In genomic region chr2:184197413-184197812, GRCh38 we compare ENCODE assay signal across 23 cellular contexts.
DNase-seq lines count a peak whose midpoint lies in the region; ATAC-seq, FAIRE-seq and TF ChIP-seq lines count a peak whose summit lies in the region.
"Had no signal": no experiment of that assay in that cellular context is flagged by ENCODE, and none has a peak within 500 bp of the region (broad histone marks: within the 10 kb centered on the region; RNA-seq: fewer than 3 reads in every experiment).

No MANE protein-coding gene starts in this region.

- H3K79me2 ChIP-seq in GM23338 (replicated peaks; ENCODE audit: insufficient read depth) = no peaks in the 10 kb centered on the region
- H3K79me2 ChIP-seq in OCI-LY1 (ENCODE audit: insufficient read depth, low read length) = no peaks in the 10 kb centered on the region
- no peaks in the 10 kb centered on the region for H3K79me2 ChIP-seq in H1 (ENCODE audit: control insufficient read depth in 1 of 2, insufficient read depth in 2 of 2, low read length in 2 of 2)
- no peaks in the 10 kb centered on the region for H3K79me2 ChIP-seq in mesendoderm (ENCODE audit: control insufficient read depth, insufficient read depth, low read length)

- H3K27ac Mint-ChIP-seq in GM23338 = peak overlapping the region; percentile 67; the same call in 1 of the 2 replicates
- no peak overlapping the region for H3K27ac Mint-ChIP-seq in activated T-cell treated with anti-CD3 and anti-CD28 coated beads, Interleukin-2, amount 50 U/mL, for 72 hours
- H3K27ac Mint-ChIP-seq: B cell; CD4-positive, CD25-positive, alpha-beta regulatory T cell; CD8-positive, alpha-beta T cell had no signal

- POLR2A ChIA-PET in H1 (lab: Charles Lee; ENCODE audit: partially characterized antibody) = no interaction called here

- ATAC-seq in GM23338 (peak; percentile 65), GM18907 (IDR thresholded peaks at IDR 0.05; ENCODE audit: unreplicated experiment) (no peak), HG02981 (IDR thresholded peaks at IDR 0.05; ENCODE audit: unreplicated experiment) (no peak)
- ATAC-seq in activated T-cell treated with anti-CD3 and anti-CD28 coated beads, Interleukin-2, amount 50 U/mL, for 72 hours (replicated peaks in 1 of 2) = no peak
- ATAC-seq: CD8-positive, alpha-beta T cell; HCT116 had no signal

- no peak overlapping the region for H2AK5ac ChIP-seq in H1 (ENCODE audit: low read depth, low read length)
- H2AK5ac ChIP-seq in mesendoderm (ENCODE audit: low read length) = no peak overlapping the region

- no peaks in the 10 kb centered on the region for H3K9me3 Mint-ChIP-seq in GM23338
- H3K9me3 Mint-ChIP-seq in activated T-cell treated with anti-CD3 and anti-CD28 coated beads, Interleukin-2, amount 50 U/mL, for 72 hours = peaks cover 0 to 1% of the 10 kb centered on the region in 2 donors
- H3K9me3 Mint-ChIP-seq: CD8-positive, alpha-beta T cell; H9 had no signal

- no peak for DNase-seq in GM23338 (ENCODE audit: low spot score)
- DNase-seq in H1 (ENCODE audit: low read depth in 1 of 2, low spot score in 2 of 2) = no peak
- no peak for DNase-seq in mesendoderm
- no peak for DNase-seq in activated T-cell treated with anti-CD3 and anti-CD28 coated beads, Interleukin-2, amount 50 U/mL, for 72 hours
- no peak for DNase-seq in GM13976 (ENCODE audit: low spot score)
- DNase-seq: Caco-2; CD4-positive, CD25-positive, alpha-beta regulatory T cell; CD8-positive, alpha-beta T cell; DMS153; DND-41; H9 had no signal

- H4K8ac ChIP-seq in H1 (ENCODE audit: extremely low read depth, insufficient read depth, low read length) (no peak overlapping the region), mesendoderm (ENCODE audit: low read depth, low read length) (no peak overlapping the region)

- H3K56ac ChIP-seq in H1 (replicated peaks; ENCODE audit: insufficient read length, low read depth, low read length) (no peak overlapping the region), mesendoderm (ENCODE audit: low read length) (no peak overlapping the region)

- no peak for FAIRE-seq in H1 (lab: Jason Lieb, UNC)
- FAIRE-seq: A204.1, G401.6, GM12892, GM18507 had no signal

- H3K9me2 ChIP-seq in GM23338 (ENCODE audit: insufficient read depth) (no peaks in the 10 kb centered on the region), OCI-LY1 (ENCODE audit: low read depth, low read length) (no peaks in the 10 kb centered on the region)

- H3K18ac ChIP-seq in H1 (ENCODE audit: extremely low read depth, low read length) (no peak overlapping the region), mesendoderm (ENCODE audit: low read length) (peak overlapping the region; percentile 51)

- no peaks in the 10 kb centered on the region for H3K27me3 ChIP-seq in GM23338 (ENCODE audit: insufficient read depth)
- no peaks in the 10 kb centered on the region for H3K27me3 ChIP-seq in OCI-LY1 (ENCODE audit: insufficient read depth, low read length)
- no peaks in the 10 kb centered on the region for H3K27me3 ChIP-seq in H1 (replicated peaks in 1 of 4; ENCODE audit: control insufficient read depth in 3 of 4, extremely low read depth in 1 of 4, insufficient read depth in 3 of 4, low read length in 3 of 4)
- H3K27me3 ChIP-seq in mesendoderm (ENCODE audit: insufficient read depth, low read length, poor library complexity) = no peaks in the 10 kb centered on the region
- H3K27me3 ChIP-seq: BLaER1 had no signal

- 66% methylated on average over 5 of the region's 5 CpGs; no CpG with 5 or more reads in 1 of the 2 experiments for WGBS in H1 (ENCODE audit: extremely low coverage in 1 of 2, insufficient coverage in 1 of 2, insufficient read length in 1 of 2, insufficient replicate concordance in 2 of 2, low coverage in 1 of 2, low lambda C conversion rate in 2 of 2, missing lambda C conversion rate in 1 of 2), 2 experiments
- no CpG with 5 or more reads among the region's 5 CpGs for WGBS in mesendoderm (ENCODE audit: extremely low coverage, insufficient coverage, low lambda C conversion rate)

- no peak overlapping the region for H3K4me3 Mint-ChIP-seq in GM23338
- no peak overlapping the region for H3K4me3 Mint-ChIP-seq in activated T-cell treated with anti-CD3 and anti-CD28 coated beads, Interleukin-2, amount 50 U/mL, for 72 hours
- H3K4me3 Mint-ChIP-seq: B cell; CD4-positive, CD25-positive, alpha-beta regulatory T cell; CD8-positive, alpha-beta T cell; H9 had no signal

- H4K20me1 ChIP-seq in GM23338 (replicated peaks; ENCODE audit: insufficient read depth) (no peaks in the 10 kb centered on the region), OCI-LY1 (ENCODE audit: insufficient read depth, low read length) (no peaks in the 10 kb centered on the region), H1 (replicated peaks in 1 of 2; ENCODE audit: control insufficient read depth in 1 of 2, insufficient read depth in 2 of 2, low read length in 2 of 2) (no peaks in the 10 kb centered on the region)
- H4K20me1 ChIP-seq: BLaER1 had no signal

- H4K5ac ChIP-seq in H1 (ENCODE audit: insufficient read length, low read depth, low read length) (no peak overlapping the region), mesendoderm (ENCODE audit: low read length) (no peak overlapping the region)

- H3K4ac ChIP-seq in H1 (replicated peaks; ENCODE audit: insufficient read length, low read depth, low read length) (no peak overlapping the region), mesendoderm (ENCODE audit: low read depth, low read length) (peak overlapping the region; percentile 81)

- H3K9ac ChIP-seq in OCI-LY1 (ENCODE audit: low read length) (no peak overlapping the region), H1 (replicated peaks in 1 of 4; ENCODE audit: extremely low read depth in 1 of 4, low read depth in 3 of 4, low read length in 3 of 4) (no peak overlapping the region), mesendoderm (ENCODE audit: low read length) (no peak overlapping the region)
- H3K9ac ChIP-seq: BLaER1 had no signal

- H3K23ac ChIP-seq in H1 (ENCODE audit: insufficient read length) (no peak overlapping the region), mesendoderm (ENCODE audit: low read length) (no peak overlapping the region)

- H3K36me3 Mint-ChIP-seq in GM23338 (ENCODE audit: low read depth) = no peaks in the 10 kb centered on the region
- H3K36me3 Mint-ChIP-seq in activated T-cell treated with anti-CD3 and anti-CD28 coated beads, Interleukin-2, amount 50 U/mL, for 72 hours (ENCODE audit: insufficient read depth in 2 of 2) = no peaks in the 10 kb centered on the region
- H3K36me3 Mint-ChIP-seq: CD4-positive, CD25-positive, alpha-beta regulatory T cell; CD8-positive, alpha-beta T cell had no signal

- no peaks in the 10 kb centered on the region for H3F3A ChIP-seq in GM23338 (replicated peaks; ENCODE audit: low read depth)
- H3F3A ChIP-seq in OCI-LY1 (ENCODE audit: insufficient read depth, low read length) = 0 out of 2 replicates have a peak, but pooled peaks cover 3% of the 10 kb centered on the region

- H3K36me3 ChIP-seq in GM23338 (ENCODE audit: insufficient read depth) (no peaks in the 10 kb centered on the region), OCI-LY1 (ENCODE audit: insufficient read depth, low read length) (no peaks in the 10 kb centered on the region), H1 (ENCODE audit: control insufficient read depth in 2 of 4, insufficient read depth in 4 of 4, low read length in 3 of 4) (no peaks in the 10 kb centered on the region), mesendoderm (ENCODE audit: control insufficient read depth, insufficient read depth, low read length) (no peaks in the 10 kb centered on the region)
- H3K36me3 ChIP-seq: BLaER1 had no signal

- H3K4me1 ChIP-seq in GM23338 (ENCODE audit: insufficient read depth) (peaks cover 15% of the 10 kb centered on the region; the same call in 1 of the 2 replicates), OCI-LY1 (ENCODE audit: insufficient read depth, low read length, severe bottlenecking) (peaks cover 7% of the 10 kb centered on the region), H1 (replicated peaks in 1 of 4; ENCODE audit: control insufficient read depth in 3 of 4, insufficient read depth in 4 of 4, low read length in 3 of 4) (peaks cover 0 to 9% (median 0%) of the 10 kb centered on the region in 4 experiments; a peak in 2 of 7 replicates), mesendoderm (ENCODE audit: control insufficient read depth, low read depth, low read length) (no peaks in the 10 kb centered on the region)
- H3K4me1 ChIP-seq: BLaER1, Caco-2 had no signal

- no peak overlapping the region for H3K27ac ChIP-seq in GM23338 (ENCODE audit: low read depth)
- no peak overlapping the region for H3K27ac ChIP-seq in OCI-LY1 (ENCODE audit: low read depth, low read length, poor library complexity, severe bottlenecking)
- H3K27ac ChIP-seq in H1 (ENCODE audit: low read depth, low read length) = no peak overlapping the region
- H3K27ac ChIP-seq in mesendoderm (ENCODE audit: low read depth, low read length) = no peak overlapping the region
- H3K27ac ChIP-seq: 22Rv1, BLaER1, C4-2B had no signal

- no peaks in the 10 kb centered on the region for H3K9me3 ChIP-seq in OCI-LY1 (ENCODE audit: low read length)
- H3K9me3 ChIP-seq in H1 (ENCODE audit: insufficient read depth in 2 of 2, low read depth in 1 of 2, low read length in 1 of 2) = no peaks in the 10 kb centered on the region
- H3K9me3 ChIP-seq: BLaER1, Caco-2 had no signal

- H3K4me2 ChIP-seq in GM23338 = peak overlapping the region; percentile 33; the same call in 1 of the 2 replicates
- H3K4me2 ChIP-seq in OCI-LY1 (ENCODE audit: low read length) = no peak overlapping the region
- peak overlapping the region in 1 of 2 experiments; percentile 34; a peak in 1 of 4 replicates for H3K4me2 ChIP-seq in H1 (ENCODE audit: insufficient read depth in 1 of 2, low read depth in 2 of 2, low read length in 2 of 2)
- H3K4me2 ChIP-seq in mesendoderm (ENCODE audit: low read length) = no peak overlapping the region
- H3K4me2 ChIP-seq: BLaER1 had no signal

- H2BK12ac ChIP-seq in H1 (ENCODE audit: low read depth, low read length) = no peak overlapping the region

- H3K79me1 ChIP-seq in H1 (ENCODE audit: low read depth, low read length) (no peaks in the 10 kb centered on the region), mesendoderm (ENCODE audit: low read length) (no peaks in the 10 kb centered on the region)

- no peak for TF ChIP-seq RAD21 in H1 (IDR thresholded peaks at IDR 0.05 in 1 of 2, conservative IDR thresholded peaks at IDR 0.05 in 1 of 2; ENCODE audit: low read depth in 2 of 2, low read length in 2 of 2)

- no peak overlapping the region for H2AFZ ChIP-seq in GM23338
- peak overlapping the region; percentile 90; the same call in 1 of the 2 replicates for H2AFZ ChIP-seq in OCI-LY1 (ENCODE audit: low read length)
- H2AFZ ChIP-seq in H1 (ENCODE audit: low read length) = no peak overlapping the region

- H2BK5ac ChIP-seq in H1 (ENCODE audit: low read depth, low read length) = peak overlapping the region; percentile 39; the same call in 1 of the 2 replicates
- no peak overlapping the region for H2BK5ac ChIP-seq in mesendoderm (ENCODE audit: low read length)

- H4K91ac ChIP-seq in H1 (replicated peaks; ENCODE audit: insufficient read length, low read length) = no peak overlapping the region

- H2BK20ac ChIP-seq in H1 (ENCODE audit: low read length) = no peak overlapping the region

- H3K27me3 Mint-ChIP-seq in GM23338 (ENCODE audit: insufficient read depth, low read depth, poor library complexity) = no peaks in the 10 kb centered on the region
- no peaks in the 10 kb centered on the region for H3K27me3 Mint-ChIP-seq in activated T-cell treated with anti-CD3 and anti-CD28 coated beads, Interleukin-2, amount 50 U/mL, for 72 hours (ENCODE audit: low read depth)
- H3K27me3 Mint-ChIP-seq: B cell; CD4-positive, CD25-positive, alpha-beta regulatory T cell had no signal

- peaks cover 12% of the 10 kb centered on the region for H3K4me1 Mint-ChIP-seq in GM23338
- H3K4me1 Mint-ChIP-seq in activated T-cell treated with anti-CD3 and anti-CD28 coated beads, Interleukin-2, amount 50 U/mL, for 72 hours (ENCODE audit: low read depth) = no peaks in the 10 kb centered on the region
- H3K4me1 Mint-ChIP-seq: B cell; CD4-positive, CD25-positive, alpha-beta regulatory T cell had no signal

- CTCF ChIA-PET in H1 (lab: Charles Lee; ENCODE audit: partially characterized antibody) = no interaction called here

- H2BK120ac ChIP-seq in H1 (replicated peaks; ENCODE audit: low read depth, low read length) (no peak overlapping the region), mesendoderm (ENCODE audit: low read depth, low read length) (peak overlapping the region; percentile 82)

- no peak for TF ChIP-seq POLR2A in H1 (IDR thresholded peaks at IDR 0.05; ENCODE audit: control extremely low read depth in 1 of 2, low read depth in 2 of 2, low read length in 2 of 2)

- H3K23me2 ChIP-seq in H1 (ENCODE audit: low read depth, low read length) = no peaks in the 10 kb centered on the region

- no peak overlapping the region for H2BK15ac ChIP-seq in H1 (ENCODE audit: low read length)
- no peak overlapping the region for H2BK15ac ChIP-seq in mesendoderm (replicated peaks; ENCODE audit: low read depth)

- H3K14ac ChIP-seq in H1 (ENCODE audit: insufficient read length) = no peak overlapping the region

- no peak for TF ChIP-seq CTCF in GM23338 (conservative IDR thresholded peaks at IDR 0.05; ENCODE audit: low read depth in 2 of 2)
- no peak for TF ChIP-seq CTCF in OCI-LY1 (IDR thresholded peaks at IDR 0.05; ENCODE audit: low read length)
- no peak for TF ChIP-seq CTCF in H1 (IDR thresholded peaks at IDR 0.05; ENCODE audit: control extremely low read depth in 1 of 3, insufficient read depth in 1 of 3, low read depth in 1 of 3, low read length in 3 of 3)
- no peak for TF ChIP-seq CTCF in GM13976 (IDR thresholded peaks at IDR 0.05; ENCODE audit: borderline replicate concordance, control extremely low read depth, extremely low read depth, insufficient read depth, missing control alignments)

- in situ Hi-C loops in GM13976 (cut with MboI; ENCODE audit: low sequenced_read_pairs, unreplicated experiment) = no loop called here

- no peak overlapping the region for H3K4me3 ChIP-seq in GM23338
- no peak overlapping the region for H3K4me3 ChIP-seq in OCI-LY1 (ENCODE audit: low read depth, low read length, poor library complexity, severe bottlenecking)
- peak overlapping the region in 1 of 4 experiments; percentile 15; a peak in 1 of 8 replicates for H3K4me3 ChIP-seq in H1 (ENCODE audit: extremely low read depth in 1 of 4, insufficient read depth in 2 of 4, low read depth in 3 of 4, low read length in 4 of 4)
- no peak overlapping the region for H3K4me3 ChIP-seq in mesendoderm (ENCODE audit: low read length)
- H3K4me3 ChIP-seq: BLaER1 had no signal

- no peak for TF ChIP-seq EP300 in H1 (IDR thresholded peaks at IDR 0.05; ENCODE audit: borderline replicate concordance in 1 of 2, low read depth in 2 of 2, low read length in 2 of 2)
